ENCODE assay signal across 29 cellular contexts in the genomic region with DNA sequence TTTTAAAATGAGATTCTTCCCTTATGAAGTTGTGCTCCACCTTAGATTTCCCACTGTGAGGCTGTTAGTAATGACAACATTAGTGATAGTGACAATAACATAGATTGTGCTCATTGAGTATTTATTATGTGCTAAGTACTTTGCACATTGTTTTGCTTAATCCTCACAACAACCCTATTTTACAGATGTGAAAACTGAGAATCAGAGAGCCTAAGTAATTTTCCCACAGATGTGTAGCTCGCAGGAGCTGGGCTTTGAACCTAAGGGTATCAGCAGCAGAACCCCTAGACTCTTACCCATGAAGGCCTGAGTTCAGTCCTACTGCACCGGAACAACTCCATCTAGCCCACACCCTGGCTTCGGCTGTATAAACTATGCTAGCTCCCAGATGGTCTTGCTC. TPM values are rescaled to one million over a fixed set of nuclear protein-coding genes. Genes with fewer than 3 reads are reported as not detected.
DNase-seq lines count a peak whose midpoint lies in the region; ATAC-seq, FAIRE-seq and TF ChIP-seq lines count a peak whose summit lies in the region.
"Had no signal": no experiment of that assay in that cellular context is flagged by ENCODE, and none has a peak within 500 bp of the region (broad histone marks: within the 10 kb centered on the region; RNA-seq: fewer than 3 reads in every experiment).

No MANE protein-coding gene starts in this region.

- H3K18ac ChIP-seq in H1 (ENCODE audit: extremely low read depth, low read length): no peak overlapping the region

- no peak overlapping the region for H4K8ac ChIP-seq in H1 (ENCODE audit: extremely low read depth, insufficient read depth, low read length)

- H4K20me1 ChIP-seq in H1 (replicated peaks in 1 of 2; ENCODE audit: control insufficient read depth in 1 of 2, insufficient read depth in 2 of 2, low read length in 2 of 2): no peaks in the 10 kb centered on the region
- no peaks in the 10 kb centered on the region for H4K20me1 ChIP-seq in osteoblast (ENCODE audit: insufficient read depth, low read length)
- H4K20me1 ChIP-seq: BLaER1 had no signal

- H4K5ac ChIP-seq in H1 (ENCODE audit: insufficient read length, low read depth, low read length): no peak overlapping the region

- no peaks in the 10 kb centered on the region for H3K9me3 ChIP-seq in H1 (ENCODE audit: insufficient read depth in 2 of 2, low read depth in 1 of 2, low read length in 1 of 2)
- H3K9me3 ChIP-seq in osteoblast (ENCODE audit: low read depth, low read length): no peaks in the 10 kb centered on the region
- H3K9me3 ChIP-seq: BE2C, BLaER1 had no signal

- no peaks in the 10 kb centered on the region for H3K79me1 ChIP-seq in H1 (ENCODE audit: low read depth, low read length)

- no peak for TF ChIP-seq RAD21 in H1 (IDR thresholded peaks at IDR 0.05 in 1 of 2, conservative IDR thresholded peaks at IDR 0.05 in 1 of 2; ENCODE audit: low read depth in 2 of 2, low read length in 2 of 2)

- no peak overlapping the region for H2BK120ac ChIP-seq in H1 (replicated peaks; ENCODE audit: low read depth, low read length)

- CTCF ChIA-PET in H1 (lab: Charles Lee; ENCODE audit: partially characterized antibody): interaction anchor here (0.8 to 15.1 kb wide), 9 partner anchors 28 to 263 kb away, joined by 3 to 345 read pairs (median 7); a partner anchor contains a TSS

- no peaks in the 10 kb centered on the region for H3K9me3 Mint-ChIP-seq in activated T-helper 17 cell treated with anti-CD3 and anti-CD28 coated beads, Interleukin-2, amount 50 U/mL, for 72 hours
- H3K9me3 Mint-ChIP-seq: CD4-positive, CD25-positive, alpha-beta regulatory T cell; CD8-positive, alpha-beta memory T cell had no signal

- H3K4me3 Mint-ChIP-seq in activated T-helper 17 cell treated with anti-CD3 and anti-CD28 coated beads, Interleukin-2, amount 50 U/mL, for 72 hours: no peak overlapping the region
- H3K4me3 Mint-ChIP-seq: CD14-positive monocyte; CD4-positive, alpha-beta memory T cell had no signal

- ATAC-seq in activated T-helper 17 cell treated with anti-CD3 and anti-CD28 coated beads, Interleukin-2, amount 50 U/mL, for 72 hours (replicated peaks): no peak
- no peak for ATAC-seq in GM19328 (IDR thresholded peaks at IDR 0.05; ENCODE audit: unreplicated experiment)
- ATAC-seq: GM12878 had no signal

- TF ChIP-seq CTCF in H1 (IDR thresholded peaks at IDR 0.05; ENCODE audit: control extremely low read depth in 1 of 3, insufficient read depth in 1 of 3, low read depth in 1 of 3, low read length in 3 of 3) (no peak), osteoblast (IDR thresholded peaks at IDR 0.05; ENCODE audit: extremely low read depth, low read depth, low read length) (no peak)

- H3K56ac ChIP-seq in H1 (replicated peaks; ENCODE audit: insufficient read length, low read depth, low read length): no peak overlapping the region

- H2BK12ac ChIP-seq in H1 (ENCODE audit: low read depth, low read length): 0 out of 2 replicates have a peak overlapping the region, but pooled peaks have one; percentile 22

- H2AK5ac ChIP-seq in H1 (ENCODE audit: low read depth, low read length): no peak overlapping the region

- no peaks in the 10 kb centered on the region for H3K36me3 Mint-ChIP-seq in activated T-helper 17 cell treated with anti-CD3 and anti-CD28 coated beads, Interleukin-2, amount 50 U/mL, for 72 hours (ENCODE audit: low read depth)
- H3K36me3 Mint-ChIP-seq: CD14-positive monocyte; CD4-positive, alpha-beta memory T cell; CD4-positive, CD25-positive, alpha-beta regulatory T cell; CD8-positive, alpha-beta memory T cell had no signal

- WGBS in H1 (ENCODE audit: extremely low coverage in 1 of 2, insufficient coverage in 1 of 2, insufficient read length in 1 of 2, insufficient replicate concordance in 2 of 2, low coverage in 1 of 2, low lambda C conversion rate in 2 of 2, missing lambda C conversion rate in 1 of 2), 2 experiments: 92% methylated on average over 3 of the region's 3 CpGs; no CpG with 5 or more reads in 1 of the 2 experiments

- no peak for FAIRE-seq in H1 (lab: Jason Lieb, UNC)
- FAIRE-seq: A204.1, GM12878, GM12892, GM18507, GM19239 had no signal

- peaks cover 28% of the 10 kb centered on the region for H3K4me1 Mint-ChIP-seq in activated T-helper 17 cell treated with anti-CD3 and anti-CD28 coated beads, Interleukin-2, amount 50 U/mL, for 72 hours

- H3K27me3 Mint-ChIP-seq in activated T-helper 17 cell treated with anti-CD3 and anti-CD28 coated beads, Interleukin-2, amount 50 U/mL, for 72 hours: peaks cover 15% of the 10 kb centered on the region

- H4K91ac ChIP-seq in H1 (replicated peaks; ENCODE audit: insufficient read length, low read length): no peak overlapping the region

- TF ChIP-seq EP300 in H1 (IDR thresholded peaks at IDR 0.05; ENCODE audit: borderline replicate concordance in 1 of 2, low read depth in 2 of 2, low read length in 2 of 2): no peak

- H3K27ac Mint-ChIP-seq in activated T-helper 17 cell treated with anti-CD3 and anti-CD28 coated beads, Interleukin-2, amount 50 U/mL, for 72 hours: peak overlapping the region; percentile 23
- H3K27ac Mint-ChIP-seq: CD4-positive, CD25-positive, alpha-beta regulatory T cell; CD8-positive, alpha-beta memory T cell had no signal

- no peak overlapping the region for H3K23ac ChIP-seq in H1 (ENCODE audit: insufficient read length)

- H2BK5ac ChIP-seq in H1 (ENCODE audit: low read depth, low read length): no peak overlapping the region

- no peak overlapping the region for H2BK15ac ChIP-seq in H1 (ENCODE audit: low read length)

- H3K4ac ChIP-seq in H1 (replicated peaks; ENCODE audit: insufficient read length, low read depth, low read length): no peak overlapping the region

- H3K27me3 ChIP-seq in H1 (replicated peaks in 1 of 4; ENCODE audit: control insufficient read depth in 3 of 4, extremely low read depth in 1 of 4, insufficient read depth in 3 of 4, low read length in 3 of 4) (peaks cover 0 to 14% (median 11%) of the 10 kb centered on the region in 4 experiments; a peak in 5 of 7 replicates), osteoblast (ENCODE audit: insufficient read depth, low read length) (peaks cover 39% of the 10 kb centered on the region)
- H3K27me3 ChIP-seq: BE2C had no signal

- H3K4me2 ChIP-seq in H1 (ENCODE audit: insufficient read depth in 1 of 2, low read depth in 2 of 2, low read length in 2 of 2): no peak overlapping the region
- no peak overlapping the region for H3K4me2 ChIP-seq in osteoblast (ENCODE audit: insufficient read depth, low read length)
- H3K4me2 ChIP-seq: BLaER1 had no signal

- DNase-seq in H1 (ENCODE audit: low read depth in 1 of 2, low spot score in 2 of 2): no peak
- peak; percentile 29 for DNase-seq in osteoblast (ENCODE audit: insufficient read length, low spot score, missing footprints)
- no peak for DNase-seq in NCI-H1694 treated with DMSO at 0.1 percent for 48 hours (lab: John Stamatoyannopoulos, UW)
- DNase-seq in NCI-H526 treated with DMSO at 0.1 percent for 48 hours (lab: John Stamatoyannopoulos, UW): no peak
- DNase-seq: 8988T; ACHN; BE2C; C1 segment of cervical spinal cord; CD4-positive, alpha-beta memory T cell; CD4-positive, CD25-positive, alpha-beta regulatory T cell; CD8-positive, alpha-beta memory T cell; COR-L47; DMS 273 treated with DMSO at 0.1 percent for 48 hours; DMS153; DMS53; DMS79; DND-41; EL; GDM1 had no signal

- no peak overlapping the region for H3K14ac ChIP-seq in H1 (ENCODE audit: insufficient read length)

- no peak overlapping the region for H2BK20ac ChIP-seq in H1 (ENCODE audit: low read length)

- H3K79me2 ChIP-seq in H1 (ENCODE audit: control insufficient read depth in 1 of 2, insufficient read depth in 2 of 2, low read length in 2 of 2) (no peaks in the 10 kb centered on the region), osteoblast (ENCODE audit: insufficient read depth, low read length) (no peaks in the 10 kb centered on the region)

- H3K36me3 ChIP-seq in H1 (ENCODE audit: control insufficient read depth in 2 of 4, insufficient read depth in 4 of 4, low read length in 3 of 4): no peaks in the 10 kb centered on the region
- no peaks in the 10 kb centered on the region for H3K36me3 ChIP-seq in osteoblast (ENCODE audit: insufficient read depth, low read length)
- H3K36me3 ChIP-seq: BE2C, BLaER1 had no signal

- POLR2A ChIA-PET in H1 (lab: Charles Lee; ENCODE audit: partially characterized antibody): interaction anchor here (1.1 to 1.2 kb wide), 2 partner anchors 179 to 186 kb away, joined by 3 to 4 read pairs; no protein-coding TSS in a partner anchor

- peaks cover 4% of the 10 kb centered on the region; the same call in 1 of the 2 replicates for H3K23me2 ChIP-seq in H1 (ENCODE audit: low read depth, low read length)

- H3K9ac ChIP-seq in H1 (replicated peaks in 1 of 4; ENCODE audit: extremely low read depth in 1 of 4, low read depth in 3 of 4, low read length in 3 of 4): no peak overlapping the region
- H3K9ac ChIP-seq: BLaER1 had no signal

- no peak for TF ChIP-seq POLR2A in H1 (IDR thresholded peaks at IDR 0.05; ENCODE audit: control extremely low read depth in 1 of 2, low read depth in 2 of 2, low read length in 2 of 2)

- H3K4me3 ChIP-seq in H1 (ENCODE audit: extremely low read depth in 1 of 4, insufficient read depth in 2 of 4, low read depth in 3 of 4, low read length in 4 of 4): no peak overlapping the region
- H3K4me3 ChIP-seq in osteoblast (ENCODE audit: insufficient read depth, low read length): no peak overlapping the region
- H3K4me3 ChIP-seq: BLaER1, GM12878 had no signal

- peaks cover 2 to 16% (median 13%) of the 10 kb centered on the region in 4 experiments for H3K4me1 ChIP-seq in H1 (replicated peaks in 1 of 4; ENCODE audit: control insufficient read depth in 3 of 4, insufficient read depth in 4 of 4, low read length in 3 of 4)
- peaks cover 26% of the 10 kb centered on the region for H3K4me1 ChIP-seq in osteoblast (ENCODE audit: insufficient read depth, low read length)

- H3K27ac ChIP-seq in H1 (ENCODE audit: low read depth, low read length) (no peak overlapping the region), osteoblast (ENCODE audit: low read depth, low read length) (no peak overlapping the region)
- H3K27ac ChIP-seq: BLaER1 had no signal

- H2AFZ ChIP-seq in H1 (ENCODE audit: low read length) (no peak overlapping the region), osteoblast (ENCODE audit: low read length) (no peak overlapping the region)

RNA-seq across cellular contexts. Expression of a gene that starts 15.6 kb away (rescaled TPM):
- total RNA-seq in activated T-helper 17 cell treated with anti-CD3 and anti-CD28 coated beads, Interleukin-2, amount 50 U/mL, for 72 hours: 10 to 100 TPM in 1 of 2 donors, 1 to 10 TPM in 1; 7.1 to 19.6 TPM
- total RNA-seq in H1 (2021; fragmentation: NEBNext Ultra II Directional; extraction: Animal tissue kit (Norgen Biotek cat#: 25700)): 45.7 and 48.6 TPM in 2 replicates
- polyA plus RNA-seq in H1 (2011; rRNA removed): 14.4 and 19.7 TPM in 2 replicates
- 15.0 TPM for polyA plus RNA-seq in H1 (2011; cell fraction: cytosol; rRNA removed)
- polyA plus RNA-seq in H1 (2011; cell fraction: nucleus; rRNA removed): 74.7 TPM
- polyA plus RNA-seq in H1 (2012, experiment 1 of 2): 34.7 to 39.3 TPM (median 37.2 TPM) in 4 replicates
- polyA plus RNA-seq in H1 (2012, experiment 2 of 2): 33.8 TPM
- polyA plus RNA-seq in H1 (2013, experiment 1 of 2): 27.3 TPM
- 25.0 TPM for polyA plus RNA-seq in H1 (2013, experiment 2 of 2)
- 20.9 and 22.2 TPM in 2 replicates for polyA minus RNA-seq in H1 (2011; rRNA and poly(A)+ RNA removed)
- 20.5 TPM for polyA minus RNA-seq in H1 (2011; cell fraction: cytosol; rRNA and poly(A)+ RNA removed)
- 27.6 TPM for polyA minus RNA-seq in H1 (2011; cell fraction: nucleus; rRNA and poly(A)+ RNA removed)
- 2.1 and 2.2 TPM in 2 replicates for total RNA-seq in osteoblast
- total RNA-seq: G401 had no signal

RNA-seq across cellular contexts. Expression of a gene that starts 46.4 kb away (rescaled TPM):
- total RNA-seq in activated T-helper 17 cell treated with anti-CD3 and anti-CD28 coated beads, Interleukin-2, amount 50 U/mL, for 72 hours: 100 to 1,000 TPM in 1 of 2 donors, 10 to 100 TPM in 1; 38.7 to 113 TPM
- 30.1 and 32.2 TPM in 2 replicates for total RNA-seq in H1 (2021; fragmentation: NEBNext Ultra II Directional; extraction: Animal tissue kit (Norgen Biotek cat#: 25700))
- 22.0 and 36.8 TPM in 2 replicates for polyA plus RNA-seq in H1 (2011; rRNA removed)
- 51.4 TPM for polyA plus RNA-seq in H1 (2011; cell fraction: cytosol; rRNA removed)
- polyA plus RNA-seq in H1 (2011; cell fraction: nucleus; rRNA removed): 345 TPM
- 26.3 to 30.1 TPM (median 27.0 TPM) in 4 replicates for polyA plus RNA-seq in H1 (2012, experiment 1 of 2)
- polyA plus RNA-seq in H1 (2012, experiment 2 of 2): 13.2 TPM
- polyA plus RNA-seq in H1 (2013, experiment 1 of 2): 22.6 TPM
- polyA plus RNA-seq in H1 (2013, experiment 2 of 2): 19.8 TPM
- polyA minus RNA-seq in H1 (2011; rRNA and poly(A)+ RNA removed): 16.2 and 17.4 TPM in 2 replicates
- 15.9 TPM for polyA minus RNA-seq in H1 (2011; cell fraction: cytosol; rRNA and poly(A)+ RNA removed)
- polyA minus RNA-seq in H1 (2011; cell fraction: nucleus; rRNA and poly(A)+ RNA removed): 56.3 TPM
- 21.8 and 22.4 TPM in 2 replicates for total RNA-seq in osteoblast
